ENCODE assay signal across 1 cellular context in genomic region chr22:29842172-29842571, GRCh38.
TF ChIP-seq lines count a peak whose summit lies in the region.

No MANE protein-coding gene starts in this region.

TF ChIP-seq in A549, 52 proteins besides CTCF, POLR2A, EP300 and RAD21:
- no peak for TF ChIP-seq E2F6 (IDR thresholded peaks at IDR 0.05; ENCODE audit: borderline replicate concordance, low read depth)
- no peak for TF ChIP-seq JUNB (IDR thresholded peaks at IDR 0.05)
- no peak for TF ChIP-seq RARB (CRISPR knock-in tag; IDR thresholded peaks at IDR 0.05)
- TF ChIP-seq MAX (IDR thresholded peaks at IDR 0.05), result no peak
- TF ChIP-seq SMC3 (IDR thresholded peaks at IDR 0.05), result no peak
- TF ChIP-seq HOXA7 (CRISPR knock-in tag; IDR thresholded peaks at IDR 0.05), result no peak
- TF ChIP-seq HEYL (CRISPR knock-in tag; IDR thresholded peaks at IDR 0.05), result no peak
- TF ChIP-seq SREBF2 (IDR thresholded peaks at IDR 0.05), result no peak
- no peak for TF ChIP-seq ZNF302 (CRISPR knock-in tag; IDR thresholded peaks at IDR 0.05)
- no peak for TF ChIP-seq RFX5 (IDR thresholded peaks at IDR 0.05)
- TF ChIP-seq HOXB5 (CRISPR knock-in tag; IDR thresholded peaks at IDR 0.05), result no peak
- TF ChIP-seq HOXB13 (CRISPR knock-in tag; IDR thresholded peaks at IDR 0.05; ENCODE audit: low read depth), result no peak
- TF ChIP-seq ESRRA (IDR thresholded peaks at IDR 0.05; ENCODE audit: borderline replicate concordance, low read length), result no peak
